ENCODE assay signal across 29 cellular contexts in the genomic region with DNA sequence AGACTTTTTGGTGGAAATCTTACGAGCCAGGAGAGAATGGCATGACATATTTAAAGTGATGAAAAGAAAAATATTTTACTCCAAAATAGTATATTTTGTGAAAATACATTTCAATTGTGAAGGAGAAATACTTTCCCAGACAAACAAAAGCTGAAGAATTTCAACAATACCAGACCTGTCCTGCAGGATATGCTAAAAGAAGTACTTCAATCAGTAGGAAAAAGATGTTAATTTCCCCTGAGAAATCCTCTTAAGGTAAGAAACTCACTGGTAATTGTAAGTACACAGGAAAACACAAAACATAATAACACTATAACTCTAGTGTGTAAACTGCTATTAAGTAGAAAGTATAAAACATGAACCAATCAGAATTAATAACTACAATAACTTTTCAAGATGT.
"Had no signal": no experiment of that assay in that cellular context is flagged by ENCODE, and none has a peak within 500 bp of the region (broad histone marks: within the 10 kb centered on the region; RNA-seq: fewer than 3 reads in every experiment).

No MANE protein-coding gene starts in this region.

- H3K4me3 ChIP-seq: ascending aorta, breast epithelium, cardiac muscle cell, colonic mucosa, esophagus muscularis mucosa, gastrocnemius medialis, heart left ventricle had no signal

- ATAC-seq: activated naive CD4-positive, alpha-beta T cell treated with anti-CD3 and anti-CD28 coated beads, Interleukin-2, amount 50 U/mL, for 72 hours; activated T-cell treated with anti-CD3 and anti-CD28 coated beads, Interleukin-2, amount 50 U/mL, for 72 hours; foreskin keratinocyte; gastrocnemius medialis; heart left ventricle had no signal

- DNase-seq: activated CD4-positive, alpha-beta memory T cell treated with anti-CD3 and anti-CD28 coated beads, Interleukin-2, amount 10 ng/mL, durations not matched to agents 7 days and 5 days; activated CD4-positive, alpha-beta T cell treated with anti-CD3 and anti-CD28 coated beads for 1 hour; activated CD4-positive, alpha-beta T cell treated with anti-CD3 and anti-CD28 coated beads for 4 hours; activated CD4-positive, alpha-beta T cell treated with anti-CD3 and anti-CD28 coated beads, Interleukin-2, amount 10 ng/mL, durations not matched to agents 7 days and 5 days; activated CD4-positive, alpha-beta T cell treated with anti-CD3 and anti-CD28 coated beads, Interleukin-2, amount 50 U/mL, for 4 hours; activated CD8-positive, alpha-beta memory T cell treated with anti-CD3 and anti-CD28 coated beads, Interleukin-2, amount 50 U/mL, for 48 hours; activated gamma-delta T cell; activated naive CD4-positive, alpha-beta T cell; activated naive CD4-positive, alpha-beta T cell treated with anti-CD3 and anti-CD28 coated beads, Interleukin-2, amount 10 ng/mL, durations not matched to agents 7 days and 5 days; activated naive CD8-positive, alpha-beta T cell treated with anti-CD3 and anti-CD28 coated beads, Interleukin-2, amount 10 ng/mL, durations not matched to agents 7 days and 5 days; activated T-cell treated with anti-CD3 and anti-CD28 coated beads for 4 hours; activated T-cell treated with anti-CD3 and anti-CD28 coated beads, Interleukin-2, amount 50 U/mL, for 24 hours; activated T-cell treated with anti-CD3 and anti-CD28 coated beads, Interleukin-2, amount 50 U/mL, for 72 hours; central memory CD4-positive, alpha-beta T cell; cerebellar nuclear complex; colonic mucosa; effector CD8-positive, alpha-beta T cell; erythroblast; foreskin keratinocyte; gastrocnemius medialis; glutamatergic neuron; heart left ventricle; T-helper 2 cell had no signal

- H3K4me1 ChIP-seq: ascending aorta, breast epithelium, colonic mucosa, esophagus muscularis mucosa, foreskin keratinocyte, gastrocnemius medialis, heart left ventricle had no signal

- H3K4me3 Mint-ChIP-seq: activated CD4-positive, alpha-beta memory T cell treated with anti-CD3 and anti-CD28 coated beads, Interleukin-2, amount 10 ng/mL, durations not matched to agents 7 days and 5 days; activated CD4-positive, alpha-beta T cell treated with anti-CD3 and anti-CD28 coated beads, Interleukin-2, amount 10 ng/mL, durations not matched to agents 7 days and 5 days; activated naive CD4-positive, alpha-beta T cell treated with anti-CD3 and anti-CD28 coated beads, Interleukin-2, amount 10 ng/mL, durations not matched to agents 7 days and 5 days; activated naive CD8-positive, alpha-beta T cell treated with anti-CD3 and anti-CD28 coated beads, Interleukin-2, amount 10 ng/mL, durations not matched to agents 7 days and 5 days; activated T-cell treated with anti-CD3 and anti-CD28 coated beads, Interleukin-2, amount 50 U/mL, for 24 hours; activated T-cell treated with anti-CD3 and anti-CD28 coated beads, Interleukin-2, amount 50 U/mL, for 72 hours; brain had no signal

- H3K27me3 Mint-ChIP-seq: activated CD4-positive, alpha-beta memory T cell treated with anti-CD3 and anti-CD28 coated beads, Interleukin-2, amount 10 ng/mL, durations not matched to agents 7 days and 5 days; activated CD4-positive, alpha-beta T cell treated with anti-CD3 and anti-CD28 coated beads, Interleukin-2, amount 10 ng/mL, durations not matched to agents 7 days and 5 days; activated naive CD4-positive, alpha-beta T cell treated with anti-CD3 and anti-CD28 coated beads, Interleukin-2, amount 10 ng/mL, durations not matched to agents 7 days and 5 days; activated naive CD8-positive, alpha-beta T cell treated with anti-CD3 and anti-CD28 coated beads, Interleukin-2, amount 10 ng/mL, durations not matched to agents 7 days and 5 days; activated T-cell treated with anti-CD3 and anti-CD28 coated beads, Interleukin-2, amount 50 U/mL, for 24 hours had no signal

- H3K9me3 ChIP-seq: ascending aorta, breast epithelium, colonic mucosa, esophagus muscularis mucosa, gastrocnemius medialis, heart left ventricle had no signal

- H3K36me3 Mint-ChIP-seq: activated naive CD4-positive, alpha-beta T cell treated with anti-CD3 and anti-CD28 coated beads, Interleukin-2, amount 10 ng/mL, durations not matched to agents 7 days and 5 days; activated naive CD4-positive, alpha-beta T cell treated with anti-CD3 and anti-CD28 coated beads, Interleukin-2, amount 50 U/mL, for 72 hours; activated naive CD8-positive, alpha-beta T cell treated with anti-CD3 and anti-CD28 coated beads, Interleukin-2, amount 10 ng/mL, durations not matched to agents 7 days and 5 days; brain had no signal

- H3K4me1 Mint-ChIP-seq: activated CD4-positive, alpha-beta memory T cell treated with anti-CD3 and anti-CD28 coated beads, Interleukin-2, amount 10 ng/mL, durations not matched to agents 7 days and 5 days; activated CD4-positive, alpha-beta T cell treated with anti-CD3 and anti-CD28 coated beads, Interleukin-2, amount 10 ng/mL, durations not matched to agents 7 days and 5 days; activated naive CD4-positive, alpha-beta T cell treated with anti-CD3 and anti-CD28 coated beads, Interleukin-2, amount 10 ng/mL, durations not matched to agents 7 days and 5 days; activated naive CD8-positive, alpha-beta T cell treated with anti-CD3 and anti-CD28 coated beads, Interleukin-2, amount 10 ng/mL, durations not matched to agents 7 days and 5 days; brain had no signal

- H3K9me3 Mint-ChIP-seq: activated CD4-positive, alpha-beta T cell treated with anti-CD3 and anti-CD28 coated beads, Interleukin-2, amount 10 ng/mL, durations not matched to agents 7 days and 5 days; activated naive CD4-positive, alpha-beta T cell treated with anti-CD3 and anti-CD28 coated beads, Interleukin-2, amount 10 ng/mL, durations not matched to agents 7 days and 5 days had no signal

- H3K36me3 ChIP-seq: ascending aorta, breast epithelium, cardiac muscle cell, colonic mucosa, esophagus muscularis mucosa, gastrocnemius medialis, heart left ventricle had no signal

- H3K27ac ChIP-seq: ascending aorta, breast epithelium, cardiac muscle cell, colonic mucosa, esophagus muscularis mucosa, foreskin keratinocyte, gastrocnemius medialis, heart left ventricle had no signal

- H3K27me3 ChIP-seq: ascending aorta, breast epithelium, cardiac muscle cell, colonic mucosa, esophagus muscularis mucosa, foreskin keratinocyte, gastrocnemius medialis, heart left ventricle had no signal

- H3K27ac Mint-ChIP-seq: activated CD4-positive, alpha-beta memory T cell treated with anti-CD3 and anti-CD28 coated beads, Interleukin-2, amount 10 ng/mL, durations not matched to agents 7 days and 5 days; activated CD4-positive, alpha-beta T cell treated with anti-CD3 and anti-CD28 coated beads, Interleukin-2, amount 10 ng/mL, durations not matched to agents 7 days and 5 days; activated naive CD4-positive, alpha-beta T cell treated with anti-CD3 and anti-CD28 coated beads, Interleukin-2, amount 10 ng/mL, durations not matched to agents 7 days and 5 days; activated naive CD4-positive, alpha-beta T cell treated with anti-CD3 and anti-CD28 coated beads, Interleukin-2, amount 50 U/mL, for 72 hours; activated naive CD8-positive, alpha-beta T cell treated with anti-CD3 and anti-CD28 coated beads, Interleukin-2, amount 10 ng/mL, durations not matched to agents 7 days and 5 days; activated T-cell treated with anti-CD3 and anti-CD28 coated beads, Interleukin-2, amount 50 U/mL, for 24 hours; activated T-cell treated with anti-CD3 and anti-CD28 coated beads, Interleukin-2, amount 50 U/mL, for 72 hours; brain had no signal
